Comparison of ENCODE assay signal across 1 cellular context in genomic region chr17:49677134-49677932, GRCh38.
A peak's percentile ranks its signal among the peaks of the same experiment; 100 is the strongest.
TF ChIP-seq lines count a peak whose summit lies in the region.

No MANE protein-coding gene starts in this region.

TF ChIP-seq in K562, 482 proteins besides CTCF, POLR2A, EP300 and RAD21 (continued from another document):
- TF ChIP-seq, protein P1, sequence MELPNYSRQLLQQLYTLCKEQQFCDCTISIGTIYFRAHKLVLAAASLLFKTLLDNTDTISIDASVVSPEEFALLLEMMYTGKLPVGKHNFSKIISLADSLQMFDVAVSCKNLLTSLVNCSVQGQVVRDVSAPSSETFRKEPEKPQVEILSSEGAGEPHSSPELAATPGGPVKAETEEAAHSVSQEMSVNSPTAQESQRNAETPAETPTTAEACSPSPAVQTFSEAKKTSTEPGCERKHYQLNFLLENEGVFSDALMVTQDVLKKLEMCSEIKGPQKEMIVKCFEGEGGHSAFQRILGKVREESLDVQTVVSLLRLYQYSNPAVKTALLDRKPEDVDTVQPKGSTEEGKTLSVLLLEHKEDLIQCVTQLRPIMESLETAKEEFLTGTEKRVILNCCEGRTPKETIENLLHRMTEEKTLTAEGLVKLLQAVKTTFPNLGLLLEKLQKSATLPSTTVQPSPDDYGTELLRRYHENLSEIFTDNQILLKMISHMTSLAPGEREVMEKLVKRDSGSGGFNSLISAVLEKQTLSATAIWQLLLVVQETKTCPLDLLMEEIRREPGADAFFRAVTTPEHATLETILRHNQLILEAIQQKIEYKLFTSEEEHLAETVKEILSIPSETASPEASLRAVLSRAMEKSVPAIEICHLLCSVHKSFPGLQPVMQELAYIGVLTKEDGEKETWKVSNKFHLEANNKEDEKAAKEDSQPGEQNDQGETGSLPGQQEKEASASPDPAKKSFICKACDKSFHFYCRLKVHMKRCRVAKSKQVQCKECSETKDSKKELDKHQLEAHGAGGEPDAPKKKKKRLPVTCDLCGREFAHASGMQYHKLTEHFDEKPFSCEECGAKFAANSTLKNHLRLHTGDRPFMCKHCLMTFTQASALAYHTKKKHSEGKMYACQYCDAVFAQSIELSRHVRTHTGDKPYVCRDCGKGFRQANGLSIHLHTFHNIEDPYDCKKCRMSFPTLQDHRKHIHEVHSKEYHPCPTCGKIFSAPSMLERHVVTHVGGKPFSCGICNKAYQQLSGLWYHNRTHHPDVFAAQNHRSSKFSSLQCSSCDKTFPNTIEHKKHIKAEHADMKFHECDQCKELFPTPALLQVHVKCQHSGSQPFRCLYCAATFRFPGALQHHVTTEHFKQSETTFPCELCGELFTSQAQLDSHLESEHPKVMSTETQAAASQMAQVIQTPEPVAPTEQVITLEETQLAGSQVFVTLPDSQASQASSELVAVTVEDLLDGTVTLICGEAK (IDR thresholded peaks at IDR 0.05) = peak; percentile 15; the same call in 1 of the 2 replicates
- TF ChIP-seq, protein P1 (CRISPR knock-in tag; IDR thresholded peaks at IDR 0.05) = no peak
- TF ChIP-seq PHF8 (IDR thresholded peaks at IDR 0.05; ENCODE audit: borderline replicate concordance, low read length) = peak; percentile 55; the same call in 1 of the 2 replicates
- TF ChIP-seq PHB2 (IDR thresholded peaks at IDR 0.05; ENCODE audit: low read depth) = no peak
- peak; percentile 69 for TF ChIP-seq POLR2G (IDR thresholded peaks at IDR 0.05; ENCODE audit: low read depth, low read length)
- peak; percentile 58 for TF ChIP-seq TBP (optimal IDR thresholded peaks at IDR 0.05; ENCODE audit: low read depth, low read length)
- 0 out of 2 replicates have a peak, but pooled peaks have one; percentile 29 for TF ChIP-seq ZC3H8 (IDR thresholded peaks at IDR 0.05)
- no peak for TF ChIP-seq SMAD2 (IDR thresholded peaks at IDR 0.05; ENCODE audit: low read depth, low read length)
- 0 out of 2 replicates have a peak, but pooled peaks have one; percentile 49 for TF ChIP-seq ZKSCAN1 (IDR thresholded peaks at IDR 0.05; ENCODE audit: low read depth, low read length)
- no peak for TF ChIP-seq KLF13 (tag; IDR thresholded peaks at IDR 0.05; ENCODE audit: borderline replicate concordance, low read depth)
- TF ChIP-seq RBM25 (IDR thresholded peaks at IDR 0.05; ENCODE audit: low read depth, low read length, severe bottlenecking) = peak; percentile 8
- no peak for TF ChIP-seq NFE2L1 (tag; IDR thresholded peaks at IDR 0.05; ENCODE audit: borderline replicate concordance, low read depth)
- no peak for TF ChIP-seq CAMTA2 (CRISPR knock-in tag; conservative IDR thresholded peaks at IDR 0.05)
TF ChIP-seq in K562: peak in this region for 60.
